Comparison of ENCODE assay signal across 25 cellular contexts in genomic region chr4:53693909-53694308, GRCh38.
"Had no signal": no experiment of that assay in that cellular context is flagged by ENCODE, and none has a peak within 500 bp of the region (broad histone marks: within the 10 kb centered on the region; RNA-seq: fewer than 3 reads in every experiment).

No MANE protein-coding gene starts in this region.

- H3K4me2 ChIP-seq: hepatocyte had no signal

- H3K4me3 ChIP-seq: adrenal gland, ascending aorta, hepatocyte, pancreas had no signal

- H3K79me2 ChIP-seq: hepatocyte had no signal

- H3K27ac Mint-ChIP-seq: activated B cell treated with CpG ODN at 0.5 μM for 24 hours; activated CD4-positive, alpha-beta T cell treated with anti-CD3 and anti-CD28 coated beads for 36 hours; activated naive CD4-positive, alpha-beta T cell treated with anti-CD3 and anti-CD28 coated beads, Interleukin-2, amount 50 U/mL, for 72 hours; activated T-cell treated with anti-CD3 and anti-CD28 coated beads, Interleukin-2, amount 50 U/mL, for 24 hours; activated T-helper 17 cell treated with anti-CD3 and anti-CD28 coated beads, Interleukin-2, amount 50 U/mL, for 72 hours; immature natural killer cell; memory B cell; natural killer cell treated with Interleukin-12 subunit alpha and Interleukin-12 subunit beta and Interleukin-15 and Interleukin-18, amount 100 ng/mL, for 72 hours had no signal

- H3K4me3 Mint-ChIP-seq: activated B cell treated with CpG ODN at 0.5 μM for 24 hours; activated CD4-positive, alpha-beta T cell treated with anti-CD3 and anti-CD28 coated beads for 36 hours; activated T-cell treated with anti-CD3 and anti-CD28 coated beads, Interleukin-2, amount 50 U/mL, for 24 hours; activated T-helper 17 cell treated with anti-CD3 and anti-CD28 coated beads, Interleukin-2, amount 50 U/mL, for 72 hours; immature natural killer cell; memory B cell; natural killer cell treated with Interleukin-12 subunit alpha and Interleukin-12 subunit beta and Interleukin-15 and Interleukin-18, amount 100 ng/mL, for 72 hours had no signal

- H3K4me1 ChIP-seq: adrenal gland, ascending aorta, pancreas had no signal

- H3K4me1 Mint-ChIP-seq: activated CD4-positive, alpha-beta T cell treated with anti-CD3 and anti-CD28 coated beads for 36 hours; activated T-helper 17 cell treated with anti-CD3 and anti-CD28 coated beads, Interleukin-2, amount 50 U/mL, for 72 hours; immature natural killer cell had no signal

- H3K27me3 ChIP-seq: ascending aorta, brain microvascular endothelial cell, hepatocyte, pancreas had no signal

- H3K27ac ChIP-seq: adrenal gland, ascending aorta, brain microvascular endothelial cell, hepatocyte, pancreas had no signal

- H3K9me3 ChIP-seq: adrenal gland, ascending aorta, pancreas had no signal

- H2AFZ ChIP-seq: hepatocyte had no signal

- ATAC-seq: activated CD4-positive, alpha-beta T cell treated with anti-CD3 and anti-CD28 coated beads for 36 hours; activated naive CD4-positive, alpha-beta T cell treated with anti-CD3 and anti-CD28 coated beads, Interleukin-2, amount 50 U/mL, for 72 hours; activated T-helper 17 cell treated with anti-CD3 and anti-CD28 coated beads, Interleukin-2, amount 50 U/mL, for 72 hours; left ventricle myocardium superior; natural killer cell treated with Interleukin-12 subunit alpha and Interleukin-12 subunit beta and Interleukin-15 and Interleukin-18, amount 100 ng/mL, for 72 hours; pancreas; stimulated activated naive CD8-positive, alpha-beta T cell treated with anti-CD3 and anti-CD28 coated beads, Interleukin-15, Interleukin-2, amounts not matched to agents 100 U/mL and 50 U/mL, for 24 hours had no signal

- DNase-seq: activated B cell treated with CpG ODN at 0.5 μM for 24 hours; activated CD4-positive, alpha-beta T cell treated with anti-CD3 and anti-CD28 coated beads for 36 hours; activated CD4-positive, alpha-beta T cell treated with anti-CD3 and anti-CD28 coated beads, Interleukin-2, amount 50 U/mL, for 4 hours; activated CD8-positive, alpha-beta memory T cell treated with anti-CD3 and anti-CD28 coated beads for 24 hours; activated CD8-positive, alpha-beta memory T cell treated with anti-CD3 and anti-CD28 coated beads, Interleukin-2, amount 50 U/mL, for 4 hours; activated T-cell treated with anti-CD3 and anti-CD28 coated beads, Interleukin-2, amount 50 U/mL, for 24 hours; adrenal gland; brain microvascular endothelial cell; central memory CD4-positive, alpha-beta T cell; dermis blood vessel endothelial cell; effector memory CD4-positive, alpha-beta T cell; glutamatergic neuron; immature natural killer cell; kidney glomerular epithelial cell; left ventricle myocardium superior; pancreas; stimulated activated CD4-positive, alpha-beta T cell treated with anti-CD3 and anti-CD28 coated beads, Interleukin-4, amount 100 ng/mL, for 4 hours; stimulated activated naive CD8-positive, alpha-beta T cell treated with anti-CD3 and anti-CD28 coated beads, Interleukin-15, Interleukin-2, amounts not matched to agents 100 U/mL and 50 U/mL, for 24 hours; T-helper 1 cell had no signal

- H3K36me3 Mint-ChIP-seq: immature natural killer cell; memory B cell; natural killer cell treated with Interleukin-12 subunit alpha and Interleukin-12 subunit beta and Interleukin-15 and Interleukin-18, amount 100 ng/mL, for 72 hours had no signal

- H3K9me3 Mint-ChIP-seq: activated B cell treated with CpG ODN at 0.5 μM for 24 hours, memory B cell had no signal

- H3K36me3 ChIP-seq: adrenal gland, ascending aorta, brain microvascular endothelial cell, pancreas had no signal
